20 cellular contexts compared by ENCODE assay signal in genomic region chr1:186139706-186140105, GRCh38.
DNase-seq lines count a peak whose midpoint lies in the region; ATAC-seq and TF ChIP-seq lines count a peak whose summit lies in the region.
"Had no signal": no experiment of that assay in that cellular context is flagged by ENCODE, and none has a peak within 500 bp of the region (broad histone marks: within the 10 kb centered on the region; RNA-seq: fewer than 3 reads in every experiment).

No MANE protein-coding gene starts in this region.

- no peaks in the 10 kb centered on the region for H3K9me3 Mint-ChIP-seq in HFFc6
- H3K9me3 Mint-ChIP-seq: activated naive CD8-positive, alpha-beta T cell treated with anti-CD3 and anti-CD28 coated beads, Interleukin-2, amount 50 U/mL, for 24 hours; type B pancreatic cell had no signal

- peak overlapping the region; percentile 41; the same call in 1 of the 2 replicates for H3K4me3 Mint-ChIP-seq in HFFc6
- H3K4me3 Mint-ChIP-seq: activated naive CD8-positive, alpha-beta T cell treated with anti-CD3 and anti-CD28 coated beads, Interleukin-2, amount 50 U/mL, for 24 hours; nephron progenitor cell; type B pancreatic cell had no signal

- H3K27me3 Mint-ChIP-seq in HFFc6 (ENCODE audit: insufficient read depth): no peaks in the 10 kb centered on the region
- H3K27me3 Mint-ChIP-seq: activated naive CD8-positive, alpha-beta T cell treated with anti-CD3 and anti-CD28 coated beads, Interleukin-2, amount 50 U/mL, for 24 hours; type B pancreatic cell had no signal

- no peak overlapping the region for H2AFZ ChIP-seq in OCI-LY7 (ENCODE audit: low read length)

- TF ChIP-seq CTCF in AG04449 (IDR thresholded peaks at IDR 0.05; ENCODE audit: insufficient read depth, low read length, missing control alignments): no peak
- TF ChIP-seq CTCF in HFFc6 (IDR thresholded peaks at IDR 0.05): no peak
- TF ChIP-seq CTCF in brain microvascular endothelial cell (IDR thresholded peaks at IDR 0.05; ENCODE audit: low read depth, low read length, missing control alignments): no peak
- no peak for TF ChIP-seq CTCF in OCI-LY7 (conservative IDR thresholded peaks at IDR 0.05; ENCODE audit: low read length)

- H3K27ac Mint-ChIP-seq in HFFc6: peak overlapping the region; percentile 30; the same call in 1 of the 2 replicates
- H3K27ac Mint-ChIP-seq: activated naive CD8-positive, alpha-beta T cell treated with anti-CD3 and anti-CD28 coated beads, Interleukin-2, amount 50 U/mL, for 24 hours; nephron progenitor cell; type B pancreatic cell had no signal

- H3K27me3 ChIP-seq in brain microvascular endothelial cell (replicated peaks): no peaks in the 10 kb centered on the region
- H3K27me3 ChIP-seq: heart left ventricle had no signal

- no TSS peak for BruUV-seq in OCI-LY7 (replicated peaks; lab: Mats Ljungman, UMichigan)

- intact Hi-C loops in OCI-LY7 (cut with micrococcal nuclease; ENCODE audit: unreplicated experiment): no loop called here

- POLR2A ChIA-PET in AG04449 (lab: Yijun Ruan, JAX): interaction anchor here (0.6 kb wide), 2 partner anchors 31 to 136 kb away, joined by 3 to 6 read pairs; no protein-coding TSS in a partner anchor
- POLR2A ChIA-PET in OCI-LY7 (lab: Charles Lee): interaction anchor here (1.1 kb wide), 1 partner anchor 12 kb away, joined by 3 read pairs; no protein-coding TSS in a partner anchor

- H3K36me3 ChIP-seq in brain microvascular endothelial cell (replicated peaks) (no peaks in the 10 kb centered on the region), OCI-LY7 (ENCODE audit: insufficient read depth, low read length) (no peaks in the 10 kb centered on the region)

- CTCF ChIA-PET in AG04449 (lab: Yijun Ruan, JAX): interaction anchor here (1.1 to 2.8 kb wide), 3 partner anchors 16 to 458 kb away, joined by 3 to 8 read pairs (median 4); no protein-coding TSS in a partner anchor
- CTCF ChIA-PET in OCI-LY7 (lab: Charles Lee; ENCODE audit: unreplicated experiment): no interaction called here

- DNase-seq in AG04449 (ENCODE audit: low read depth, low spot score): peak; percentile 61
- DNase-seq in HFFc6: peak; percentile 64
- peak; percentile 70 for DNase-seq in brain microvascular endothelial cell
- peak; percentile 19 for DNase-seq in hepatic stellate cell (ENCODE audit: low spot score)
- no peak for DNase-seq in OCI-LY7 (ENCODE audit: low spot score)
- no peak for DNase-seq in occipital lobe (lab: John Stamatoyannopoulos, UW)
- no peak for DNase-seq in activated naive CD4-positive, alpha-beta T cell (lab: John Stamatoyannopoulos, UW)
- DNase-seq: activated CD8-positive, alpha-beta memory T cell treated with anti-CD3 and anti-CD28 coated beads for 24 hours; activated naive CD8-positive, alpha-beta T cell treated with anti-CD3 and anti-CD28 coated beads, Interleukin-2, amount 50 U/mL, for 24 hours; COR-L47; heart left ventricle; MV-4-11; NCI-H2029 treated with DMSO at 0.1 percent for 48 hours; NCI-H524 treated with DMSO at 0.1 percent for 48 hours; nephron progenitor cell; stimulated activated naive CD4-positive, alpha-beta T cell; T-helper 2 cell had no signal

- 0 out of 2 replicates have a peak, but pooled peaks cover 4% of the 10 kb centered on the region for H3K36me3 Mint-ChIP-seq in HFFc6 (ENCODE audit: low read depth)
- H3K36me3 Mint-ChIP-seq: type B pancreatic cell had no signal

- no peak for ATAC-seq in HG02852 (IDR thresholded peaks at IDR 0.05; ENCODE audit: unreplicated experiment)
- ATAC-seq: activated naive CD8-positive, alpha-beta T cell treated with anti-CD3 and anti-CD28 coated beads, Interleukin-2, amount 50 U/mL, for 24 hours; GM12878 had no signal

- peaks cover 25% of the 10 kb centered on the region for H3K4me1 Mint-ChIP-seq in HFFc6 (ENCODE audit: low read depth)
- H3K4me1 Mint-ChIP-seq: activated naive CD8-positive, alpha-beta T cell treated with anti-CD3 and anti-CD28 coated beads, Interleukin-2, amount 50 U/mL, for 24 hours; nephron progenitor cell had no signal

- H3K9me2 ChIP-seq in OCI-LY7 (ENCODE audit: insufficient read depth, low read length): no peaks in the 10 kb centered on the region

- H3K9me3 ChIP-seq in OCI-LY7 (ENCODE audit: low read length): no peaks in the 10 kb centered on the region

- H3K27ac ChIP-seq in brain microvascular endothelial cell (peak overlapping the region; percentile 29), OCI-LY7 (ENCODE audit: low read depth, low read length, poor library complexity, severe bottlenecking) (no peak overlapping the region)
- H3K27ac ChIP-seq: heart left ventricle had no signal

- no peaks in the 10 kb centered on the region for H4K20me1 ChIP-seq in OCI-LY7 (ENCODE audit: insufficient read depth, low read length)

- in situ Hi-C loops in brain microvascular endothelial cell (cut with HindIII; ENCODE audit: low pct_ligation_motif_present, low sequenced_read_pairs): no loop called here

- H3K4me2 ChIP-seq in OCI-LY7 (ENCODE audit: low read length): no peak overlapping the region

- no peaks in the 10 kb centered on the region for H3K4me1 ChIP-seq in OCI-LY7 (ENCODE audit: insufficient read depth, low read length, poor library complexity, severe bottlenecking)

- H3K4me3 ChIP-seq in AG04449 (ENCODE audit: low read depth, low read length) (no peak overlapping the region), brain microvascular endothelial cell (ENCODE audit: low read depth, low read length) (no peak overlapping the region), OCI-LY7 (ENCODE audit: low read depth, low read length, poor library complexity, severe bottlenecking) (no peak overlapping the region)
- H3K4me3 ChIP-seq: GM12878, heart left ventricle had no signal

- H3K79me2 ChIP-seq in OCI-LY7 (ENCODE audit: insufficient read depth, low read depth, low read length): no peaks in the 10 kb centered on the region

Comparison
In these comparisons a context has a peak if more than half of its experiments do, and no peak if none do; other contexts are left out.
1. DNase-seq: peak in AG04449 (single experiment), HFFc6 (single experiment), brain microvascular endothelial cell (single experiment) and hepatic stellate cell (single experiment); none in OCI-LY7 (single experiment), occipital lobe (single experiment) and activated naive CD4-positive, alpha-beta T cell (0 of 4).